ENCODE assay signal across 17 cellular contexts in genomic region chr11:113551645-113552044, GRCh38.
DNase-seq lines count a peak whose midpoint lies in the region; ATAC-seq and TF ChIP-seq lines count a peak whose summit lies in the region.
"Had no signal": no experiment of that assay in that cellular context is flagged by ENCODE, and none has a peak within 500 bp of the region (broad histone marks: within the 10 kb centered on the region; RNA-seq: fewer than 3 reads in every experiment).

No MANE protein-coding gene starts in this region.

- H3K9me3 ChIP-seq in Panc1 (ENCODE audit: control insufficient read depth, insufficient read depth, low read depth, low read length) (no peaks in the 10 kb centered on the region), endodermal cell (ENCODE audit: control insufficient read depth, low read length) (no peaks in the 10 kb centered on the region)
- H3K9me3 ChIP-seq: BLaER1 treated with 17β-estradiol and CSF1 and Interleukin-3, amounts not matched to agents 10 nM and 100 nM had no signal

- H3K4me1 ChIP-seq in Panc1 (ENCODE audit: control insufficient read depth, insufficient read depth, low read length) (peaks cover 12% of the 10 kb centered on the region), endodermal cell (ENCODE audit: control insufficient read depth, insufficient read depth, low read length) (peaks cover 5% of the 10 kb centered on the region)

- H3K27ac ChIP-seq in Panc1 (ENCODE audit: low read length) = peak overlapping the region; percentile 58; the same call in 1 of the 2 replicates
- no peak overlapping the region for H3K27ac ChIP-seq in endodermal cell (ENCODE audit: low read depth, low read length)
- H3K27ac ChIP-seq: BLaER1 treated with 17β-estradiol and CSF1 and Interleukin-3, amounts not matched to agents 10 nM and 100 nM had no signal

- H3K4me3 ChIP-seq in Panc1 (ENCODE audit: low read depth in 2 of 2, low read length in 2 of 2) (no peak overlapping the region), endodermal cell (ENCODE audit: low read length) (no peak overlapping the region)
- H3K4me3 ChIP-seq: BLaER1 treated with 17β-estradiol and CSF1 and Interleukin-3, amounts not matched to agents 10 nM and 100 nM; GM12878; GM23338 had no signal

- in situ Hi-C loops in Panc1 (cut with HindIII; ENCODE audit: low pct_unique_long_range_greater_than_20kb, low sequenced_read_pairs) = no loop called here

- peaks cover 1% of the 10 kb centered on the region for H3K27me3 Mint-ChIP-seq in endodermal cell (ENCODE audit: insufficient read depth)

- CTCF ChIA-PET in Panc1 (lab: Charles Lee) = no interaction called here

- intact Hi-C loops in Panc1 (cut with micrococcal nuclease; ENCODE audit: unreplicated experiment) = no loop called here

- WGBS in endodermal cell (ENCODE audit: insufficient coverage in 1 of 2, insufficient read length in 1 of 2), 2 experiments = 86 to 88% methylated on average over 3 to 4 of the region's 4 CpGs

- no peaks in the 10 kb centered on the region for H3K9me3 Mint-ChIP-seq in endodermal cell
- H3K9me3 Mint-ChIP-seq: CD4-positive, alpha-beta T cell; GM23338; H9 had no signal

- H3K36me3 ChIP-seq in Panc1 (ENCODE audit: control insufficient read depth, insufficient read depth, low read length) (no peaks in the 10 kb centered on the region), endodermal cell (ENCODE audit: control insufficient read depth, insufficient read depth, low read length) (no peaks in the 10 kb centered on the region)
- H3K36me3 ChIP-seq: BLaER1 treated with 17β-estradiol and CSF1 and Interleukin-3, amounts not matched to agents 10 nM and 100 nM had no signal

- H3K36me3 Mint-ChIP-seq in endodermal cell (ENCODE audit: low read depth) = no peaks in the 10 kb centered on the region

- POLR2A ChIA-PET in Panc1 (lab: Charles Lee) = no interaction called here

- no peak overlapping the region for H3K4me3 Mint-ChIP-seq in endodermal cell
- H3K4me3 Mint-ChIP-seq: CD4-positive, alpha-beta T cell; GM23338; H9 had no signal

- no peak overlapping the region for H3K9ac ChIP-seq in endodermal cell (ENCODE audit: extremely low read depth, low read length, poor library complexity, severe bottlenecking)
- H3K9ac ChIP-seq: BLaER1 treated with 17β-estradiol and CSF1 and Interleukin-3, amounts not matched to agents 10 nM and 100 nM had no signal

- TF ChIP-seq CTCF in Panc1 (IDR thresholded peaks at IDR 0.05) (no peak), endodermal cell (conservative IDR thresholded peaks at IDR 0.05) (no peak)

- no peak overlapping the region for H3K27ac Mint-ChIP-seq in endodermal cell
- H3K27ac Mint-ChIP-seq: CD4-positive, alpha-beta T cell; GM23338; H9 had no signal

- DNase-seq in SIG-M5 treated with dmso at 0.1 percent for 504 hours (lab: John Stamatoyannopoulos, UW; ENCODE audit: unreplicated experiment) (peak; percentile 3), SIG-M5 (lab: John Stamatoyannopoulos, UW) (no peak), Panc1 (ENCODE audit: low read depth, low spot score) (no peak), endodermal cell (peak; percentile 5), GOT3 (lab: John Stamatoyannopoulos, UW) (no peak), DMS 273 treated with DMSO at 0.1 percent for 48 hours (lab: John Stamatoyannopoulos, UW) (no peak)
- DNase-seq: ACHN; Calu3; CD4-positive, alpha-beta T cell; DMS79; H9 had no signal

- H3K4me1 Mint-ChIP-seq in endodermal cell = peaks cover 28% of the 10 kb centered on the region

- BruUV-seq in Panc1 (replicated peaks; lab: Mats Ljungman, UMichigan) = no TSS peak

- no peaks in the 10 kb centered on the region for H3K27me3 ChIP-seq in Panc1 (ENCODE audit: control insufficient read depth, insufficient read depth, low read length)
- H3K27me3 ChIP-seq in endodermal cell (ENCODE audit: control insufficient read depth, insufficient read depth, low read length, poor library complexity, severe bottlenecking) = no peaks in the 10 kb centered on the region
- H3K27me3 ChIP-seq: BLaER1 treated with 17β-estradiol and CSF1 and Interleukin-3, amounts not matched to agents 10 nM and 100 nM had no signal

- no peak for ATAC-seq in Panc1
- ATAC-seq in HG02938 (IDR thresholded peaks at IDR 0.05; ENCODE audit: unreplicated experiment) = no peak
- ATAC-seq in GM19395 (IDR thresholded peaks at IDR 0.05; ENCODE audit: unreplicated experiment) = no peak
- ATAC-seq: GM12878, GM23338, HepG2 had no signal

Comparison
In these comparisons a context has a peak if more than half of its experiments do, and no peak if none do; other contexts are left out.
1. DNase-seq: peak in SIG-M5 treated with dmso at 0.1 percent for 504 hours (single experiment) and endodermal cell (single experiment); none in SIG-M5 (single experiment), Panc1 (single experiment), GOT3 (single experiment) and DMS 273 treated with DMSO at 0.1 percent for 48 hours (single experiment).